In genomic region chr7:131103997-131104396, GRCh38 we compare ENCODE assay signal across 9 cellular contexts.
DNase-seq lines count a peak whose midpoint lies in the region; FAIRE-seq lines count a peak whose summit lies in the region.
"Had no signal": no experiment of that assay in that cellular context is flagged by ENCODE, and none has a peak within 500 bp of the region (broad histone marks: within the 10 kb centered on the region; RNA-seq: fewer than 3 reads in every experiment).

No MANE protein-coding gene starts in this region.

- H3K27me3 ChIP-seq in skeletal muscle tissue (ENCODE audit: control insufficient read depth in 3 of 3, insufficient read depth in 3 of 3, low read length in 3 of 3) = no peaks in the 10 kb centered on the region

- peaks cover 30 to 66% (median 38%) of the 10 kb centered on the region in 3 donors for H3K4me1 ChIP-seq in skeletal muscle tissue (ENCODE audit: control insufficient read depth in 3 of 3, insufficient read depth in 3 of 3, low read length in 3 of 3)

- no peaks in the 10 kb centered on the region for H3K9me3 ChIP-seq in skeletal muscle tissue (ENCODE audit: control insufficient read depth in 3 of 3, low read length in 3 of 3)

- H3K9ac ChIP-seq in skeletal muscle tissue (ENCODE audit: low read depth in 1 of 3, low read length in 3 of 3) = no peak overlapping the region

- peak overlapping the region; percentile 81 for H3K27ac ChIP-seq in skeletal muscle tissue (ENCODE audit: low read depth, low read length)

- peaks cover 0 to 12% (median 6%) of the 10 kb centered on the region in 3 donors for H3K36me3 ChIP-seq in skeletal muscle tissue (ENCODE audit: control insufficient read depth in 3 of 3, insufficient read depth in 3 of 3, low read length in 3 of 3)

- FAIRE-seq in RCC 7860 (lab: Jason Lieb, UNC) = no peak

- peak overlapping the region in 2 of 3 donors; percentile 18 to 33 for H3K4me3 ChIP-seq in skeletal muscle tissue (ENCODE audit: low read length in 3 of 3)

- DNase-seq in EH (ENCODE audit: low read depth) (peak; percentile 85), RCC 7860 (ENCODE audit: low spot score) (peak; percentile 30), fibroblast of gingiva (ENCODE audit: low read depth) (peak; percentile 86), Ammon's horn (ENCODE audit: low spot score) (no peak), NCI-H2196 treated with DMSO at 0.1 percent for 48 hours (lab: John Stamatoyannopoulos, UW; ENCODE audit: unreplicated experiment) (no peak), OCI-M2 (lab: John Stamatoyannopoulos, UW; ENCODE audit: unreplicated experiment) (no peak), DMS53 treated with DMSO at 0.1 percent for 48 hours (lab: John Stamatoyannopoulos, UW; ENCODE audit: unreplicated experiment) (no peak)
- DNase-seq: activated naive CD4-positive, alpha-beta T cell treated with anti-CD3 and anti-CD28 coated beads, Interleukin-2, amount 50 U/mL, for 16 hours had no signal

Comparison
In these comparisons a context has a peak if more than half of its experiments do, and no peak if none do; other contexts are left out.
1. DNase-seq: peak in EH (single experiment), RCC 7860 (single experiment) and fibroblast of gingiva (single experiment); none in Ammon's horn (single experiment), NCI-H2196 treated with DMSO at 0.1 percent for 48 hours (single experiment), OCI-M2 (single experiment) and DMS53 treated with DMSO at 0.1 percent for 48 hours (single experiment).